In genomic region chr16:1492923-1493745, GRCh38 we compare ENCODE assay signal across 8 cellular contexts. TPM values are rescaled to one million over a fixed set of nuclear protein-coding genes. Genes with fewer than 3 reads are reported as not detected.
DNase-seq lines count a peak whose midpoint lies in the region; ATAC-seq and TF ChIP-seq lines count a peak whose summit lies in the region.

Gene TELO2, plus strand, starts transcription at chr16:1493360. Its CDS starts 922 bp downstream, at chr16:1494282.

- peak; percentile 72 for TF ChIP-seq POLR2A in GM18951 (IDR thresholded peaks at IDR 0.05; ENCODE audit: extremely low read depth, insufficient read depth, insufficient read length)

- TF ChIP-seq CTCF in AG09319 (IDR thresholded peaks at IDR 0.05; ENCODE audit: low read depth, low read length): no peak
- TF ChIP-seq CTCF in mucosa of descending colon (IDR thresholded peaks at IDR 0.05): no peak

- peak; percentile 23 for DNase-seq in AG09319 (ENCODE audit: extremely low read depth, low read depth)
- peak; percentile 84 for DNase-seq in HK-2 (ENCODE audit: unreplicated experiment)
- peak; percentile 60 for DNase-seq in OCI-M2 (lab: John Stamatoyannopoulos, UW; ENCODE audit: unreplicated experiment)
- peak; percentile 84 for DNase-seq in activated T-cell treated with anti-CD3 and anti-CD28 coated beads for 48 hours (ENCODE audit: low read depth)
- no peak for DNase-seq in epithelial cell of prostate (ENCODE audit: low read depth, low spot score)
- DNase-seq in mucosa of descending colon: peak; percentile 84 to 92 (median 87)
- peak; percentile 78 to 82 for DNase-seq in stimulated activated CD8-positive, alpha-beta memory T cell treated with anti-CD3 and anti-CD28 coated beads, Interleukin-2, amount 100 ng/mL, for 48 hours (ENCODE audit: low read depth in 2 of 2)

- no peaks in the 10 kb centered on the region for H3K36me3 ChIP-seq in mucosa of descending colon (ENCODE audit: low read depth)

- in situ Hi-C loops in GM18951 (cut with MboI; ENCODE audit: low sequenced_read_pairs, unreplicated experiment): no loop called here

- peak; percentile 98 for ATAC-seq in mucosa of descending colon

- no peaks in the 10 kb centered on the region for H3K9me3 ChIP-seq in mucosa of descending colon

- peak within 1 kb of the TSS; percentile 42 for H3K4me3 ChIP-seq in mucosa of descending colon

- intact Hi-C loops in mucosa of descending colon (cut with DNase I, micrococcal nuclease): no loop called here

- H3K27ac ChIP-seq in epithelial cell of prostate: peak within 1 kb of the TSS; percentile 22

- H3K4me1 ChIP-seq in mucosa of descending colon (ENCODE audit: low read depth): peaks cover 9% of the 10 kb centered on the region

RNA-seq across cellular contexts. Expression of gene TELO2, which starts in this region (rescaled TPM):
- 10 to 100 TPM; 32.2 to 41.6 (median 37.8) TPM for total RNA-seq in mucosa of descending colon
